In genomic region chr13:21008026-21008425, GRCh38 we compare ENCODE assay signal across 21 cellular contexts.
"Had no signal": no experiment of that assay in that cellular context is flagged by ENCODE, and none has a peak within 500 bp of the region (broad histone marks: within the 10 kb centered on the region; RNA-seq: fewer than 3 reads in every experiment).

No MANE protein-coding gene starts in this region.

- H3K4me3 ChIP-seq: dorsolateral prefrontal cortex, left ventricle myocardium inferior, lower lobe of right lung, psoas muscle, skin epidermis, stomach, thoracic aorta, uterus had no signal

- H3K27ac Mint-ChIP-seq: memory B cell, type B pancreatic cell had no signal

- H3K4me3 Mint-ChIP-seq: memory B cell, nephron, type B pancreatic cell had no signal

- H3K36me3 ChIP-seq: left ventricle myocardium inferior, lower lobe of right lung, thoracic aorta, uterus had no signal

- H3K27ac ChIP-seq: left ventricle myocardium inferior, lower lobe of right lung, psoas muscle, skin epidermis, stomach, thoracic aorta, uterus had no signal

- H3K9me3 ChIP-seq: left ventricle myocardium inferior, lower lobe of right lung, psoas muscle, stomach, thoracic aorta, uterus had no signal

- DNase-seq: cortex of kidney; dorsolateral prefrontal cortex; effector CD8-positive, alpha-beta T cell; left ventricle myocardium inferior; lower lobe of right lung; naive B cell; psoas muscle; retina; stimulated activated CD4-positive, alpha-beta T cell treated with anti-CD3 and anti-CD28 coated beads, Interleukin-2, amount 100 ng/mL, for 24 hours; stimulated activated CD4-positive, alpha-beta T cell treated with anti-CD3 and anti-CD28 coated beads, Interleukin-4, amount 100 ng/mL, for 4 hours; stimulated activated naive CD4-positive, alpha-beta T cell; stomach; substantia nigra; uterus had no signal

- H3K27me3 ChIP-seq: dorsolateral prefrontal cortex, stomach, uterus had no signal

- H3K9me3 Mint-ChIP-seq: memory B cell, nephron, type B pancreatic cell had no signal

- H3K36me3 Mint-ChIP-seq: memory B cell, naive B cell, type B pancreatic cell had no signal

- ATAC-seq: esophagus mucosa, lower lobe of right lung, psoas muscle, sciatic nerve had no signal
